In the genomic region with DNA sequence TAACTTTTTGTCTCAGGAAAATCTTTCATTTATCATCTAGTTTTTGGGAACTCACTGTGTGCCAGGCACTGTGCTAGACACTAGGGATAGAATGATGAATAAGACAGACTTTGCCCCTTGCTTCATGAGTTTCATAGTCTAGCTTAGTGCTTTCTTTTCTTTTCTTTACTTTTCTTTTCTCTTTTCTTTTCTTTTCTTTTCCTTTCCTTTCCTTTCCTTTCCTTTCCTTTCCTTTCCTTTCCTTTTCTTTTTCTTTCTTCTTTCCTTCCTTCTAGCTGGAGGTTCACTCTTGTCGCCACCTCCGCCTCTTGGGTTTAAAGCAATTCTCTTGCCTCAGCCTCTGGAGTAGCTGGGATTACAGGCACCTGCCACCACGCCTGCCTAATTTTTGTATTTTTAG, we compare ENCODE assay signal across 34 cellular contexts.
"Had no signal": no experiment of that assay in that cellular context is flagged by ENCODE, and none has a peak within 500 bp of the region (broad histone marks: within the 10 kb centered on the region; RNA-seq: fewer than 3 reads in every experiment).

No MANE protein-coding gene starts in this region.

- DNase-seq: Karpas-422, MG63, MM.1S, MV-4-11, NCI-H1048, NCI-H1092, NCI-H1092 treated with DMSO at 0.1 percent for 48 hours, NCI-H1105, NCI-H1105 treated with DMSO at 0.1 percent for 48 hours, NCI-H1417, NCI-H1417 treated with DMSO at 0.1 percent for 48 hours, NCI-H1436, NCI-H1436 treated with DMSO at 0.1 percent for 48 hours, NCI-H146, NCI-H1694, NCI-H1694 treated with DMSO at 0.1 percent for 48 hours, NCI-H187, NCI-H187 treated with DMSO at 0.1 percent for 48 hours, NCI-H1930, NCI-H2029, NCI-H2029 treated with DMSO at 0.1 percent for 48 hours, NCI-H2081, NCI-H2081 treated with DMSO at 0.1 percent for 48 hours, NCI-H2107, NCI-H2171, NCI-H2171 treated with DMSO at 0.1 percent for 48 hours, NCI-H2227 treated with DMSO at 0.1 percent for 48 hours, NCI-H226, NCI-H345, NCI-H446, NCI-H446 treated with DMSO at 0.1 percent for 48 hours, NCI-H510A, NCI-H510A treated with DMSO at 0.1 percent for 48 hours, NCI-H524 had no signal

- H3K9me3 ChIP-seq: MG63 had no signal

- H3K4me3 ChIP-seq: MG63 had no signal

- H3K36me3 ChIP-seq: MG63 had no signal
